ENCODE assay signal across 8 cellular contexts in the genomic region with DNA sequence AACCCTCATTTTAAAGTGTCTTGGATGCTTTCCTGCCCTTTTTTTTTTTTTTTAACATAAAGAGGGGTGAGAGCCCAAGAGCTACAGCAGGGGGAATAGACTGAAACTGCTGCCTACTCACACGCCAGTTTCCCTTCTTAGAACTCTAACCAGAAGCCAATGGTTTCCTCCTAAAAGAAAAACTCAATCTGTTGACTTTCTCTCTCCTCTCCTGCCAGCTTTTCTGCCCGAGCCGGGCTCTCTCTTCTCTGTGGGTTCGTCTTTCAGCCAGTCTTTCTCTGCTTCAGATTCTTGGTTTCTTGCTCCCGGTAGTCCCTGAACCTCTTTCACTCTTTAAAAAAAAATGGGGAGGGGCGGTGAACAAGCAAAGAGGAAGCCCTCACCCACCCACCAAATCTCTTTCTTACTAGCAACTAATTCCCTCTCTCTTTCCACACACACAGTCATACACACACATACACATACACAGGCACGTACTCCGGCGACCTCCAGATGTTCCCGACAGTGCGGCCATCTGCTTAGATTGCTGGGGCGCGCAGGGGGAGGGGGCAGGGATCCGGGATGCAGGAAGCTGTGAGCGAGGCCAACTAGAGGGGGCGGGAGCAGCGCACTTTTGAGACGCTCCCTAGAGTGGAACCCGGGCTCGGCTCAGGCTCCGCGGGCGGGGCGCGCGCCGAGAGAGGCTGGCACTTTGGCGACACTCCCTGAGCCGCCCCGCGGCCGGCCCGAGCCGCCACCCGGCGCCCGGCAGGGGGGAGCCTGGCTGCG. TPM values are rescaled to one million over a fixed set of nuclear protein-coding genes. Genes with fewer than 3 reads are reported as not detected.
A peak's percentile ranks its signal among the peaks of the same experiment; 100 is the strongest.
DNase-seq lines count a peak whose midpoint lies in the region; ATAC-seq and TF ChIP-seq lines count a peak whose summit lies in the region.

No MANE protein-coding gene starts in this region.

- no peaks in the 10 kb centered on the region for H3K9me3 ChIP-seq in GM23248 (ENCODE audit: low read depth)

- H3K79me1 ChIP-seq in mesendoderm (ENCODE audit: low read length), result peaks cover 2% of the 10 kb centered on the region

- peak overlapping the region; percentile 26 for H4K5ac ChIP-seq in mesendoderm (ENCODE audit: low read length)

- H2AFZ ChIP-seq in GM23248, result peak overlapping the region; percentile 83

- DNase-seq in BJ (ENCODE audit: low read depth) (peak; percentile 70), GM23248 (peak; percentile 97), NCI-H2171 (lab: John Stamatoyannopoulos, UW) (peak; percentile 81), activated B cell treated with CpG ODN at 0.5 μM for 24 hours (no peak), epithelial cell of esophagus (ENCODE audit: low read depth) (peak; percentile 89), mesendoderm (peak; percentile 98)
- DNase-seq in stimulated activated effector memory CD8-positive, alpha-beta T cell treated with anti-CD3 and anti-CD28 coated beads, Interleukin-12 subunit alpha, Interleukin-12 subunit beta, amount 100 ng/mL, for 72 hours (ENCODE audit: low spot score in 2 of 2), result peak in 1 of 2 donors; percentile 42

- intact Hi-C loops in activated B cell treated with CpG ODN at 0.5 μM for 24 hours (cut with micrococcal nuclease), result no loop called here

- in situ Hi-C loops in GM23248 (cut with MboI), result no loop called here

- peak overlapping the region; percentile 89 for H3K4me2 ChIP-seq in GM23248 (ENCODE audit: unreplicated experiment)
- peak overlapping the region; percentile 75 for H3K4me2 ChIP-seq in mesendoderm (ENCODE audit: low read length)

- H2BK120ac ChIP-seq in mesendoderm (ENCODE audit: low read depth, low read length), result peak overlapping the region; percentile 75

- WGBS in GM23248 (ENCODE audit: low coverage in 1 of 2, low lambda C conversion rate in 2 of 2, missing lambda C conversion rate in 2 of 2), 2 experiments, result 2% methylated on average over 19 to 22 of the region's 38 CpGs
- WGBS in mesendoderm (ENCODE audit: extremely low coverage, insufficient coverage, low lambda C conversion rate), result no CpG with 5 or more reads among the region's 38 CpGs

- H3K27me3 ChIP-seq in BJ (ENCODE audit: control insufficient read depth, insufficient read depth, low read length) (peaks cover 6% of the 10 kb centered on the region), GM23248 (replicated peaks; ENCODE audit: insufficient read depth) (no peaks in the 10 kb centered on the region), mesendoderm (ENCODE audit: insufficient read depth, low read length, poor library complexity) (no peaks in the 10 kb centered on the region)

- H3K9me2 ChIP-seq in GM23248 (ENCODE audit: insufficient read depth), result no peaks in the 10 kb centered on the region

- H3K9ac ChIP-seq in GM23248, result peak overlapping the region; percentile 100
- H3K9ac ChIP-seq in mesendoderm (ENCODE audit: low read length), result peak overlapping the region; percentile 89

- H3K36me3 Mint-ChIP-seq in activated B cell treated with CpG ODN at 0.5 μM for 24 hours (ENCODE audit: low read depth), result no peaks in the 10 kb centered on the region
- peaks cover 6% of the 10 kb centered on the region for H3K36me3 Mint-ChIP-seq in stimulated activated effector memory CD8-positive, alpha-beta T cell treated with anti-CD3 and anti-CD28 coated beads, Interleukin-12 subunit alpha, Interleukin-12 subunit beta, amount 100 ng/mL, for 72 hours

- TF ChIP-seq CTCF in BJ (IDR thresholded peaks at IDR 0.05; ENCODE audit: insufficient read depth, low read depth, low read length) (no peak), activated B cell treated with CpG ODN at 0.5 μM for 24 hours (IDR thresholded peaks at IDR 0.05) (no peak), epithelial cell of esophagus (IDR thresholded peaks at IDR 0.05; ENCODE audit: insufficient read depth, low read depth, low read length, missing control alignments) (no peak)

- H3K23ac ChIP-seq in mesendoderm (ENCODE audit: low read length), result no peak overlapping the region

- H3K4me1 ChIP-seq in GM23248 (ENCODE audit: insufficient read depth) (peaks cover 19% of the 10 kb centered on the region), mesendoderm (ENCODE audit: control insufficient read depth, low read depth, low read length) (peaks cover 31% of the 10 kb centered on the region)

- peaks cover 5% of the 10 kb centered on the region for H3K4me1 Mint-ChIP-seq in activated B cell treated with CpG ODN at 0.5 μM for 24 hours
- peaks cover 37% of the 10 kb centered on the region for H3K4me1 Mint-ChIP-seq in stimulated activated effector memory CD8-positive, alpha-beta T cell treated with anti-CD3 and anti-CD28 coated beads, Interleukin-12 subunit alpha, Interleukin-12 subunit beta, amount 100 ng/mL, for 72 hours

- CTCF ChIA-PET in BJ (lab: Yijun Ruan, JAX) (interaction anchor here (0.6 to 2.0 kb wide), 3 partner anchors 16 to 22 kb away, joined by 3 to 11 read pairs (median 4); no protein-coding TSS in a partner anchor), activated B cell treated with CpG ODN at 0.5 μM for 24 hours (lab: Charles Lee) (no interaction called here)

- H3K4me3 Mint-ChIP-seq in activated B cell treated with CpG ODN at 0.5 μM for 24 hours, result peak overlapping the region; percentile 71
- peak overlapping the region; percentile 69 for H3K4me3 Mint-ChIP-seq in stimulated activated effector memory CD8-positive, alpha-beta T cell treated with anti-CD3 and anti-CD28 coated beads, Interleukin-12 subunit alpha, Interleukin-12 subunit beta, amount 100 ng/mL, for 72 hours

- H3K79me2 ChIP-seq in GM23248 (ENCODE audit: insufficient read depth) (peaks cover 39% of the 10 kb centered on the region), mesendoderm (ENCODE audit: control insufficient read depth, insufficient read depth, low read length) (peaks cover 46% of the 10 kb centered on the region)

- peaks cover 66% of the 10 kb centered on the region for H3K27me3 Mint-ChIP-seq in activated B cell treated with CpG ODN at 0.5 μM for 24 hours

- H4K8ac ChIP-seq in mesendoderm (ENCODE audit: low read depth, low read length), result peak overlapping the region; percentile 16

- POLR2A ChIA-PET in BJ (lab: Charles Lee), result interaction anchor here (1.5 kb wide), 1 partner anchor 12 kb away, joined by 7 read pairs; no protein-coding TSS in a partner anchor
- POLR2A ChIA-PET in activated B cell treated with CpG ODN at 0.5 μM for 24 hours (lab: Charles Lee), result no interaction called here

- H2BK15ac ChIP-seq in mesendoderm (replicated peaks; ENCODE audit: low read depth), result no peak overlapping the region

- H3K4ac ChIP-seq in mesendoderm (ENCODE audit: low read depth, low read length), result peak overlapping the region; percentile 90

- no peaks in the 10 kb centered on the region for H3K36me3 ChIP-seq in BJ (ENCODE audit: control insufficient read depth, insufficient read depth, low read length)
- no peaks in the 10 kb centered on the region for H3K36me3 ChIP-seq in GM23248 (ENCODE audit: low read depth)
- H3K36me3 ChIP-seq in mesendoderm (ENCODE audit: control insufficient read depth, insufficient read depth, low read length), result no peaks in the 10 kb centered on the region

- ATAC-seq in activated B cell treated with CpG ODN at 0.5 μM for 24 hours (ENCODE audit: low read depth) (peak; percentile 34), GM18505 (IDR thresholded peaks at IDR 0.05; ENCODE audit: unreplicated experiment) (no peak)
- ATAC-seq in stimulated activated effector memory CD8-positive, alpha-beta T cell treated with anti-CD3 and anti-CD28 coated beads, Interleukin-12 subunit alpha, Interleukin-12 subunit beta, amount 100 ng/mL, for 72 hours, result peak; percentile 86

- no peak for TF ChIP-seq POLR2A in GM18505 (IDR thresholded peaks at IDR 0.05; ENCODE audit: borderline replicate concordance, extremely low read depth, insufficient read depth, insufficient read length)

- H3F3A ChIP-seq in GM23248 (ENCODE audit: insufficient read depth), result peaks cover 5% of the 10 kb centered on the region; the same call in 1 of the 2 replicates

- H3K27ac ChIP-seq in GM23248 (peak overlapping the region; percentile 95), mesendoderm (ENCODE audit: low read depth, low read length) (peak overlapping the region; percentile 79)

- H2BK5ac ChIP-seq in mesendoderm (ENCODE audit: low read length), result peak overlapping the region; percentile 86

- peak overlapping the region; percentile 17 for H2AK5ac ChIP-seq in mesendoderm (ENCODE audit: low read length)

- H3K4me3 ChIP-seq in BJ (ENCODE audit: low read depth, low read length) (peak overlapping the region; percentile 97), GM23248 (peak overlapping the region; percentile 99), epithelial cell of esophagus (ENCODE audit: low read length) (peak overlapping the region; percentile 84), mesendoderm (ENCODE audit: low read length) (peak overlapping the region; percentile 59)

- H3K56ac ChIP-seq in mesendoderm (ENCODE audit: low read length), result peak overlapping the region; percentile 91

- H3K9me3 Mint-ChIP-seq in activated B cell treated with CpG ODN at 0.5 μM for 24 hours, result peaks cover 6% of the 10 kb centered on the region
- no peaks in the 10 kb centered on the region for H3K9me3 Mint-ChIP-seq in stimulated activated effector memory CD8-positive, alpha-beta T cell treated with anti-CD3 and anti-CD28 coated beads, Interleukin-12 subunit alpha, Interleukin-12 subunit beta, amount 100 ng/mL, for 72 hours

- no peak overlapping the region for H3K27ac Mint-ChIP-seq in activated B cell treated with CpG ODN at 0.5 μM for 24 hours
- peak overlapping the region; percentile 35 for H3K27ac Mint-ChIP-seq in stimulated activated effector memory CD8-positive, alpha-beta T cell treated with anti-CD3 and anti-CD28 coated beads, Interleukin-12 subunit alpha, Interleukin-12 subunit beta, amount 100 ng/mL, for 72 hours

- H4K20me1 ChIP-seq in GM23248 (ENCODE audit: insufficient read depth), result no peaks in the 10 kb centered on the region; the same call in 1 of the 2 replicates

- peak overlapping the region; percentile 97 for H3K18ac ChIP-seq in mesendoderm (ENCODE audit: low read length)

RNA-seq across cellular contexts. Expression of gene TSKU, which starts 0.4 kb away (rescaled TPM):
- polyA plus RNA-seq in BJ (2011; rRNA removed) (16.0 and 27.3 TPM in 2 replicates), GM23248 (2016; fragmentation: Nextera tagmentation; extraction: Ambion mirVana) (30.8 and 35.2 TPM in 2 replicates)
- polyA minus RNA-seq in BJ (2011; rRNA and poly(A)+ RNA removed), result 12.7 and 20.0 TPM in 2 replicates
- 30.6 and 40.1 TPM in 2 replicates for total RNA-seq in GM23248 (2014; rRNA removed; shearing (Covaris generic))
- total RNA-seq in activated B cell treated with CpG ODN at 0.5 μM for 24 hours, result not detected in 2 replicates
- 62.6 TPM for polyA plus RNA-seq in mesendoderm (2013, experiment 1 of 2)
- 61.3 TPM for polyA plus RNA-seq in mesendoderm (2013, experiment 2 of 2)

Comparison
In these comparisons a context has a peak if more than half of its experiments do, and no peak if none do; other contexts are left out.
1. RNA of gene TSKU, which starts 0.4 kb away (total RNA-seq): 30.6 to 40.1 TPM in GM23248; not detected in activated B cell treated with CpG ODN at 0.5 μM for 24 hours; every median in the first group is over 10 times any median in the second.
2. Peak in every context shown above with its lines, with median percentiles within 50 percentile points of each other: H3K4me3 ChIP-seq.